Comparison of ENCODE assay signal across 18 cellular contexts in genomic region chr11:41053894-41054293, GRCh38.
A peak's percentile ranks its signal among the peaks of the same experiment; 100 is the strongest.
DNase-seq lines count a peak whose midpoint lies in the region; ATAC-seq and TF ChIP-seq lines count a peak whose summit lies in the region.
"Had no signal": no experiment of that assay in that cellular context is flagged by ENCODE, and none has a peak within 500 bp of the region (broad histone marks: within the 10 kb centered on the region; RNA-seq: fewer than 3 reads in every experiment).

No MANE protein-coding gene starts in this region.

- CTCF ChIA-PET in MCF 10A (lab: Yijun Ruan, JAX) (interaction anchor here (0.7 kb wide), 1 partner anchor 10 kb away, joined by 4 read pairs; no protein-coding TSS in a partner anchor), WTC11 (lab: Charles Lee) (no interaction called here)
- CTCF ChIA-PET in CD8-positive, alpha-beta T cell (lab: Charles Lee) = no interaction called here

- H3K4me3 Mint-ChIP-seq in MCF 10A (ENCODE audit: unreplicated experiment) (no peak overlapping the region), WTC11 (no peak overlapping the region)
- no peak overlapping the region for H3K4me3 Mint-ChIP-seq in CD8-positive, alpha-beta T cell
- H3K4me3 Mint-ChIP-seq: CD4-positive, CD25-positive, alpha-beta regulatory T cell had no signal

- H3K4me1 ChIP-seq in breast epithelium = no peaks in the 10 kb centered on the region
- H3K4me1 ChIP-seq in CD8-positive, alpha-beta T cell (ENCODE audit: insufficient read depth, low read length) = no peaks in the 10 kb centered on the region
- H3K4me1 ChIP-seq: BLaER1 treated with 17β-estradiol and CSF1 and Interleukin-3, amounts not matched to agents 10 nM and 100 nM had no signal

- TF ChIP-seq CTCF in MCF 10A (IDR thresholded peaks at IDR 0.05; ENCODE audit: unreplicated experiment) (no peak), breast epithelium (IDR thresholded peaks at IDR 0.05) (no peak), WTC11 (IDR thresholded peaks at IDR 0.05) (no peak)
- TF ChIP-seq CTCF in CD8-positive, alpha-beta T cell (IDR thresholded peaks at IDR 0.05) = no peak

- no TSS peak for BruUV-seq in MCF 10A (replicated peaks; lab: Mats Ljungman, UMichigan)

- no peak for TF ChIP-seq POLR2A in breast epithelium (IDR thresholded peaks at IDR 0.05)

- no peak overlapping the region for H3K4me3 ChIP-seq in breast epithelium
- no peak overlapping the region for H3K4me3 ChIP-seq in CD8-positive, alpha-beta T cell (ENCODE audit: low read depth, low read length)
- H3K4me3 ChIP-seq: BLaER1 treated with 17β-estradiol and CSF1 and Interleukin-3, amounts not matched to agents 10 nM and 100 nM; HAP-1 had no signal

- H3K27me3 ChIP-seq in breast epithelium = no peaks in the 10 kb centered on the region
- no peaks in the 10 kb centered on the region for H3K27me3 ChIP-seq in CD8-positive, alpha-beta T cell (ENCODE audit: insufficient read depth, low read length)
- H3K27me3 ChIP-seq: BLaER1 treated with 17β-estradiol and CSF1 and Interleukin-3, amounts not matched to agents 10 nM and 100 nM had no signal

- DNase-seq in MCF 10A (ENCODE audit: unreplicated experiment) (peak; percentile 5), breast epithelium (ENCODE audit: low spot score in 2 of 2) (no peak), WTC11 (ENCODE audit: low spot score) (no peak), DMS79 (lab: John Stamatoyannopoulos, UW) (no peak), cerebellum (ENCODE audit: low spot score) (no peak)
- DNase-seq in CD8-positive, alpha-beta T cell = no peak
- DNase-seq: AML-193; Calu3; CD4-positive, CD25-positive, alpha-beta regulatory T cell; DMS 273 treated with DMSO at 0.1 percent for 48 hours; DND-41; GF-D8 had no signal

- H3K36me3 ChIP-seq in breast epithelium = no peaks in the 10 kb centered on the region
- H3K36me3 ChIP-seq in CD8-positive, alpha-beta T cell (ENCODE audit: insufficient read depth, low read length) = no peaks in the 10 kb centered on the region
- H3K36me3 ChIP-seq: BLaER1 treated with 17β-estradiol and CSF1 and Interleukin-3, amounts not matched to agents 10 nM and 100 nM; HAP-1 had no signal

- H3K9me3 Mint-ChIP-seq in MCF 10A (ENCODE audit: unreplicated experiment) (peaks cover 9% of the 10 kb centered on the region), WTC11 (peaks cover 23% of the 10 kb centered on the region)
- H3K9me3 Mint-ChIP-seq in CD8-positive, alpha-beta T cell = peaks cover 24% of the 10 kb centered on the region

- H3K4me1 Mint-ChIP-seq in MCF 10A (ENCODE audit: insufficient read depth, unreplicated experiment) (peaks cover 22% of the 10 kb centered on the region), WTC11 (peaks cover 14% of the 10 kb centered on the region)
- H3K4me1 Mint-ChIP-seq in CD8-positive, alpha-beta T cell (ENCODE audit: low read depth) = no peaks in the 10 kb centered on the region
- H3K4me1 Mint-ChIP-seq: CD4-positive, CD25-positive, alpha-beta regulatory T cell had no signal

- H3K36me3 Mint-ChIP-seq in MCF 10A (ENCODE audit: insufficient read depth, unreplicated experiment) (no peaks in the 10 kb centered on the region), WTC11 (peaks cover 7% of the 10 kb centered on the region)
- no peaks in the 10 kb centered on the region for H3K36me3 Mint-ChIP-seq in CD8-positive, alpha-beta T cell
- H3K36me3 Mint-ChIP-seq: CD4-positive, CD25-positive, alpha-beta regulatory T cell had no signal

- H3K27ac ChIP-seq in breast epithelium = no peak overlapping the region
- H3K27ac ChIP-seq in CD8-positive, alpha-beta T cell (ENCODE audit: low read depth, low read length) = no peak overlapping the region
- H3K27ac ChIP-seq: 22Rv1; BLaER1 treated with 17β-estradiol and CSF1 and Interleukin-3, amounts not matched to agents 10 nM and 100 nM had no signal

- POLR2A ChIA-PET in MCF 10A (lab: Yijun Ruan, JAX) = no interaction called here
- POLR2A ChIA-PET in WTC11 (lab: Charles Lee) = no interaction called here
- POLR2A ChIA-PET in CD8-positive, alpha-beta T cell (lab: Charles Lee) = no interaction called here

- H3K27me3 Mint-ChIP-seq in MCF 10A (ENCODE audit: insufficient read depth, unreplicated experiment) (no peaks in the 10 kb centered on the region), WTC11 (ENCODE audit: low read depth) (no peaks in the 10 kb centered on the region)
- H3K27me3 Mint-ChIP-seq in CD8-positive, alpha-beta T cell (ENCODE audit: low read depth) = no peaks in the 10 kb centered on the region
- H3K27me3 Mint-ChIP-seq: CD4-positive, CD25-positive, alpha-beta regulatory T cell had no signal

- H3K9me3 ChIP-seq in breast epithelium = no peaks in the 10 kb centered on the region
- H3K9me3 ChIP-seq in CD8-positive, alpha-beta T cell (ENCODE audit: low read length) = no peaks in the 10 kb centered on the region
- H3K9me3 ChIP-seq: HAP-1 had no signal

- ATAC-seq in WTC11 = no peak
- ATAC-seq in esophagus mucosa = peak; percentile 93
- no peak for ATAC-seq in HG03460 (IDR thresholded peaks at IDR 0.05; ENCODE audit: unreplicated experiment)
- no peak for ATAC-seq in CD8-positive, alpha-beta T cell
- ATAC-seq: HepG2 had no signal

- H3K27ac Mint-ChIP-seq in MCF 10A (ENCODE audit: low read depth, unreplicated experiment) = no peak overlapping the region
- H3K27ac Mint-ChIP-seq in WTC11 = 0 out of 2 replicates have a peak overlapping the region, but pooled peaks have one; percentile 54
- H3K27ac Mint-ChIP-seq in CD8-positive, alpha-beta T cell = no peak overlapping the region
- H3K27ac Mint-ChIP-seq: CD4-positive, CD25-positive, alpha-beta regulatory T cell had no signal

- intact Hi-C loops in MCF 10A (cut with micrococcal nuclease) = no loop called here
- intact Hi-C loops in breast epithelium (cut with DNase I; ENCODE audit: low total_unique reads) = no loop called here
- intact Hi-C loops in CD8-positive, alpha-beta T cell (cut with DNase I, micrococcal nuclease) = no loop called here

TF ChIP-seq in WTC11, 78 proteins besides CTCF, POLR2A, EP300 and RAD21:
- TF ChIP-seq ATF3 (CRISPR knock-in tag; conservative IDR thresholded peaks at IDR 0.05) (no peak), PRDM15 (CRISPR knock-in tag; IDR thresholded peaks at IDR 0.05) (no peak), SOX15 (CRISPR knock-in tag; IDR thresholded peaks at IDR 0.05) (no peak)
